ENCODE assay signal across 14 cellular contexts in genomic region chr13:95128045-95128643, GRCh38.
A peak's percentile ranks its signal among the peaks of the same experiment; 100 is the strongest.
DNase-seq lines count a peak whose midpoint lies in the region; ATAC-seq, FAIRE-seq and TF ChIP-seq lines count a peak whose summit lies in the region.
"Had no signal": no experiment of that assay in that cellular context is flagged by ENCODE, and none has a peak within 500 bp of the region (broad histone marks: within the 10 kb centered on the region; RNA-seq: fewer than 3 reads in every experiment).

No MANE protein-coding gene starts in this region.

- no peaks in the 10 kb centered on the region for H3K4me1 ChIP-seq in ovary (ENCODE audit: insufficient read depth)
- H3K4me1 ChIP-seq: colonic mucosa had no signal

- peaks cover 0 to 2% (median 0%) of the 10 kb centered on the region in 6 donors for H3K9me3 Mint-ChIP-seq in immature natural killer cell
- H3K9me3 Mint-ChIP-seq: activated naive CD8-positive, alpha-beta T cell treated with anti-CD3 and anti-CD28 coated beads, Interleukin-2, amount 50 U/mL, for 24 hours had no signal

- no peak for TF ChIP-seq POLR2A in ovary (IDR thresholded peaks at IDR 0.05)

- H3K27me3 Mint-ChIP-seq in immature natural killer cell (ENCODE audit: low read depth in 3 of 3), result peaks cover 0 to 2% (median 0%) of the 10 kb centered on the region in 3 donors
- H3K27me3 Mint-ChIP-seq: activated naive CD8-positive, alpha-beta T cell treated with anti-CD3 and anti-CD28 coated beads, Interleukin-2, amount 50 U/mL, for 24 hours had no signal

- no peak overlapping the region for H3K4me3 ChIP-seq in bronchial epithelial cell (ENCODE audit: low read depth, low read length)
- no peak overlapping the region for H3K4me3 ChIP-seq in ovary
- H3K4me3 ChIP-seq: colonic mucosa had no signal

- H3K36me3 ChIP-seq in bronchial epithelial cell (ENCODE audit: control insufficient read depth, insufficient read depth, low read length), result no peaks in the 10 kb centered on the region
- no peaks in the 10 kb centered on the region for H3K36me3 ChIP-seq in ovary
- H3K36me3 ChIP-seq: colonic mucosa had no signal

- intact Hi-C loops in ovary (cut with DNase I), result no loop called here
- intact Hi-C loops in left ventricle myocardium superior (cut with micrococcal nuclease), result no loop called here

- TF ChIP-seq EP300 in ovary (IDR thresholded peaks at IDR 0.05), result no peak

- TF ChIP-seq CTCF in bronchial epithelial cell (IDR thresholded peaks at IDR 0.05; ENCODE audit: insufficient read depth, low read length, severe bottlenecking) (no peak), ovary (IDR thresholded peaks at IDR 0.05) (no peak)

- no peaks in the 10 kb centered on the region for H3K4me1 Mint-ChIP-seq in immature natural killer cell
- H3K4me1 Mint-ChIP-seq: activated naive CD8-positive, alpha-beta T cell treated with anti-CD3 and anti-CD28 coated beads, Interleukin-2, amount 50 U/mL, for 24 hours had no signal

- H3K27ac ChIP-seq in ovary, result no peak overlapping the region
- H3K27ac ChIP-seq: colonic mucosa had no signal

- H3K27me3 ChIP-seq in bronchial epithelial cell (ENCODE audit: control insufficient read depth, insufficient read depth, low read length), result no peaks in the 10 kb centered on the region
- no peaks in the 10 kb centered on the region for H3K27me3 ChIP-seq in ovary
- H3K27me3 ChIP-seq: colonic mucosa had no signal

- no peak for ATAC-seq in left ventricle myocardium superior
- ATAC-seq: activated naive CD8-positive, alpha-beta T cell treated with anti-CD3 and anti-CD28 coated beads, Interleukin-2, amount 50 U/mL, for 24 hours had no signal

- DNase-seq in NCI-H1092 treated with DMSO at 0.1 percent for 48 hours (lab: John Stamatoyannopoulos, UW), result peak; percentile 31
- no peak for DNase-seq in NCI-H1092 (lab: John Stamatoyannopoulos, UW)
- peak; percentile 54 for DNase-seq in NCI-H345 (lab: John Stamatoyannopoulos, UW)
- peak; percentile 71 for DNase-seq in bronchial epithelial cell (ENCODE audit: low read depth)
- DNase-seq in retina, result peak; percentile 43
- no peak for DNase-seq in ovary
- no peak for DNase-seq in left ventricle myocardium superior
- no peak for DNase-seq in immature natural killer cell
- DNase-seq: activated naive CD8-positive, alpha-beta T cell treated with anti-CD3 and anti-CD28 coated beads, Interleukin-2, amount 50 U/mL, for 24 hours; colonic mucosa; mesenchymal stem cell; NCI-H1694; occipital lobe had no signal

- no peaks in the 10 kb centered on the region for H3K9me3 ChIP-seq in ovary
- H3K9me3 ChIP-seq: colonic mucosa had no signal

- FAIRE-seq in bronchial epithelial cell (lab: Jason Lieb, UNC), result no peak
- FAIRE-seq: A204.1 had no signal

- WGBS in ovary, 3 donors, result 80 to 90% (median 81%) methylated on average over 3 of the region's 3 CpGs

- H3K36me3 Mint-ChIP-seq in immature natural killer cell, result peaks cover 9 to 15% (median 14%) of the 10 kb centered on the region in 3 donors

- no peak overlapping the region for H3K4me3 Mint-ChIP-seq in immature natural killer cell
- H3K4me3 Mint-ChIP-seq: activated naive CD8-positive, alpha-beta T cell treated with anti-CD3 and anti-CD28 coated beads, Interleukin-2, amount 50 U/mL, for 24 hours had no signal

- no peak overlapping the region for H3K27ac Mint-ChIP-seq in immature natural killer cell
- H3K27ac Mint-ChIP-seq: activated naive CD8-positive, alpha-beta T cell treated with anti-CD3 and anti-CD28 coated beads, Interleukin-2, amount 50 U/mL, for 24 hours had no signal

Comparison
In these comparisons a context has a peak if more than half of its experiments do, and no peak if none do; other contexts are left out.
1. DNase-seq: peak in NCI-H1092 treated with DMSO at 0.1 percent for 48 hours (single experiment), NCI-H345 (single experiment), bronchial epithelial cell (single experiment) and retina (single experiment); none in NCI-H1092 (single experiment), ovary (0 of 5), left ventricle myocardium superior (single experiment) and immature natural killer cell (0 of 3).